Comparison of ENCODE assay signal across 13 cellular contexts in genomic region chr7:29254663-29255062, GRCh38.
DNase-seq lines count a peak whose midpoint lies in the region; ATAC-seq, FAIRE-seq and TF ChIP-seq lines count a peak whose summit lies in the region.
"Had no signal": no experiment of that assay in that cellular context is flagged by ENCODE, and none has a peak within 500 bp of the region (broad histone marks: within the 10 kb centered on the region; RNA-seq: fewer than 3 reads in every experiment).

No MANE protein-coding gene starts in this region.

- H3K36me3 ChIP-seq in right atrium auricular region, result no peaks in the 10 kb centered on the region
- no peaks in the 10 kb centered on the region for H3K36me3 ChIP-seq in GM12878 (ENCODE audit: control insufficient read depth in 2 of 2, insufficient read depth in 2 of 2, low read length in 1 of 2)
- H3K36me3 ChIP-seq: adrenal gland, MG63, thoracic aorta had no signal

- H3K79me2 ChIP-seq in GM12878 (ENCODE audit: control insufficient read depth, insufficient read depth, low read length), result no peaks in the 10 kb centered on the region

- H3K9me3 ChIP-seq in right atrium auricular region (no peaks in the 10 kb centered on the region), GM12878 (replicated peaks; ENCODE audit: control insufficient read depth, insufficient read depth, low read length) (no peaks in the 10 kb centered on the region)
- H3K9me3 ChIP-seq: adrenal gland, MG63, thoracic aorta had no signal

- SMC1A ChIA-PET in GM12878 (lab: Charles Lee; ENCODE audit: uncharacterized antibody, unreplicated experiment), result no interaction called here

- peaks cover 0 to 17% of the 10 kb centered on the region in 2 donors for H3K4me1 ChIP-seq in right atrium auricular region
- H3K4me1 ChIP-seq in GM12878 (ENCODE audit: control insufficient read depth, insufficient read depth, low read length), result no peaks in the 10 kb centered on the region

- TF ChIP-seq CTCF in right atrium auricular region (IDR thresholded peaks at IDR 0.05) (no peak), GM12878 (IDR thresholded peaks at IDR 0.05 in 2 of 3, conservative IDR thresholded peaks at IDR 0.05 in 1 of 3; ENCODE audit: control insufficient read depth in 2 of 3, extremely low read depth in 1 of 3, insufficient read depth in 1 of 3, low read depth in 3 of 3, low read length in 3 of 3) (no peak)

- RAD21 ChIA-PET in GM12878 (lab: Charles Lee; ENCODE audit: unreplicated experiment), result no interaction called here

- ATAC-seq in Right ventricle myocardium inferior (no peak), GM12878 (peak; percentile 53; the same call in 2 of the 3 replicates)
- ATAC-seq: activated T-cell treated with anti-CD3 and anti-CD28 coated beads, Interleukin-2, amount 50 U/mL, for 72 hours had no signal

- POLR2A ChIA-PET in GM12878 (lab: Charles Lee), result no interaction called here

- no peak for TF ChIP-seq EP300 in GM12878 (IDR thresholded peaks at IDR 0.05; ENCODE audit: borderline replicate concordance in 1 of 2, control insufficient read depth in 1 of 2, low read depth in 2 of 2, low read length in 2 of 2)

- no peak for FAIRE-seq in GM12878 (lab: Jason Lieb, UNC)

- H2AFZ ChIP-seq in GM12878 (ENCODE audit: control insufficient read depth, low read depth, low read length), result no peak overlapping the region

- H3K27ac ChIP-seq in right atrium auricular region (no peak overlapping the region), GM12878 (ENCODE audit: control insufficient read depth, insufficient read depth) (no peak overlapping the region)
- H3K27ac ChIP-seq: thoracic aorta had no signal

- no peak overlapping the region for H3K9ac ChIP-seq in GM12878 (ENCODE audit: control insufficient read depth, insufficient read depth, low read length)

- H4K20me1 ChIP-seq in GM12878 (ENCODE audit: control insufficient read depth, insufficient read depth), result no peaks in the 10 kb centered on the region; the same call in 1 of the 2 replicates

- BruUV-seq in GM12878 (replicated peaks; lab: Mats Ljungman, UMichigan), result no TSS peak

- CTCF ChIA-PET in GM12878 (lab: Yijun Ruan, JAX), result no interaction called here

- WGBS in GM12878 (ENCODE audit: insufficient coverage, insufficient replicate concordance, low lambda C conversion rate, missing lambda C conversion rate), result 12% methylated on average over 4 of the region's 4 CpGs

- H3K27me3 ChIP-seq in right atrium auricular region, result no peaks in the 10 kb centered on the region
- H3K27me3 ChIP-seq in GM12878 (replicated peaks in 1 of 2; ENCODE audit: control insufficient read depth in 2 of 2, insufficient read depth in 2 of 2, low read length in 1 of 2), result no peaks in the 10 kb centered on the region
- H3K27me3 ChIP-seq: adrenal gland, MG63 had no signal

- TF ChIP-seq RAD21 in GM12878 (IDR thresholded peaks at IDR 0.05; ENCODE audit: insufficient read depth, low read depth, low read length), result no peak

- H3K4me3 ChIP-seq in right atrium auricular region (no peak overlapping the region), GM12878 (no peak overlapping the region)
- H3K4me3 ChIP-seq: adrenal gland, MG63, thoracic aorta had no signal

- intact Hi-C loops in Right ventricle myocardium inferior (cut with DNase I) (no loop called here), GM12878 (cut with micrococcal nuclease; ENCODE audit: unreplicated experiment) (no loop called here)

- in situ Hi-C loops in GM12878 (cut with MboI), result no loop called here

- DNase-seq in Right ventricle myocardium inferior (ENCODE audit: missing footprints), result peak; percentile 53
- no peak for DNase-seq in right atrium auricular region (ENCODE audit: low spot score)
- DNase-seq in GM12878 (ENCODE audit: low read depth, low spot score), result no peak
- peak; percentile 53 for DNase-seq in iPS-NIHi11 (ENCODE audit: low spot score)
- no peak for DNase-seq in activated CD4-positive, CD25-positive, alpha-beta regulatory T cell treated with anti-CD3 and anti-CD28 coated beads, Interleukin-2, amount 50 U/mL, for 72 hours
- DNase-seq in activated effector memory CD4-positive, alpha-beta T cell treated with Interleukin-2 at 50 U/mL for 16 hours, result no peak
- DNase-seq in NCI-H1930 (lab: John Stamatoyannopoulos, UW), result no peak
- no peak for DNase-seq in DMS153 (lab: John Stamatoyannopoulos, UW)
- DNase-seq: activated CD4-positive, alpha-beta T cell treated with anti-CD3 and anti-CD28 coated beads for 48 hours; activated T-cell treated with anti-CD3 and anti-CD28 coated beads, Interleukin-2, amount 50 U/mL, for 72 hours; MG63 had no signal

- H3K4me2 ChIP-seq in GM12878 (ENCODE audit: control insufficient read depth, insufficient read depth), result no peak overlapping the region

- TF ChIP-seq POLR2A in GM12878 (IDR thresholded peaks at IDR 0.05; ENCODE audit: low read depth, low read length), result no peak

TF ChIP-seq in GM12878, 131 proteins besides CTCF, POLR2A, EP300 and RAD21:
- TF ChIP-seq NR2F1 (conservative IDR thresholded peaks at IDR 0.05), result no peak

Comparison
In these comparisons a context has a peak if more than half of its experiments do, and no peak if none do; other contexts are left out.
1. DNase-seq: peak in Right ventricle myocardium inferior (single experiment) and iPS-NIHi11 (single experiment); none in right atrium auricular region (single experiment), GM12878 (single experiment), activated CD4-positive, CD25-positive, alpha-beta regulatory T cell treated with anti-CD3 and anti-CD28 coated beads, Interleukin-2, amount 50 U/mL, for 72 hours (single experiment), activated effector memory CD4-positive, alpha-beta T cell treated with Interleukin-2 at 50 U/mL for 16 hours (single experiment), NCI-H1930 (0 of 2) and DMS153 (single experiment).